1 cellular context compared by ENCODE assay signal in the genomic region with DNA sequence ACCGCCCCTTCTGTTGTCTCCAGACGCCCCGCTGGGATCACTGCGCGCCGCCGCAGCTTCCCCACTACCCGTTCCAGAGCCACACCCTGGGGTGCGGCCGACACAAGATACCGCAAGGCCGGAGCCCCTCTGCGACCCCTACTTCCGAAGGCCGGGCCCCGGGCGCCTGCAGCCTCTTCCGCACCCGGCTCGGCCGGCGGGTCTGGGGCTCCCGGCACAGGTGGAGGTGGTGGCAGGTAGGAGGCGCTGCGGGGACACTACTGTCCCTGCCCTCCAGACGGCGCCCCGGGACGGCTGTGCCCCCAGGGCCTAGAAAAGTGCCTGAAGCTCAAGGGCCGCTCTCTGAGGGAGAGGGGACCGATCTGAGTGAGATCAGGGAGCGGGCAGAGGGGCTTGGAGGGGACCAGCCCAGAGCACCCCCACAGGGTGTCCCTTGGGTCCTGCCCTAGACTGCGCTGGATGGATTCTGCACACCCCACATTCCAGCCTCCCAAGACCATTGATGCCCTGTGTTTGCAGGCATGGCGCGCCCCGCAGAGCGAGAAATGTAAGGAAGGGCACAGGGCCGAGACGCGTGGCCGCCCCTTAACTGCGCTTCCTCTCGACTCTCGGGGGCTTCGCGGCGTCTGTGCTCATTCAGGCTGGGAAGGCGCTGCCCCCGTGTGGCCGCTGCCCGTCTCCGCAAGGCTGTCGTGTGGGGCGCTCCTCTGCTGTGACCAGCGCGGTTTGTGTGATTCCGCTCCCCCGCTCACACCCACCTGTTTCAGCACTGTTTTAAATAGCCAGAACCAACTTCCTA.
TF ChIP-seq lines count a peak whose summit lies in the region.

No MANE protein-coding gene starts in this region.

TF ChIP-seq in HepG2, 621 proteins besides CTCF, POLR2A, EP300 and RAD21 (continued from another document and continues in another):
- TF ChIP-seq, protein P1, sequence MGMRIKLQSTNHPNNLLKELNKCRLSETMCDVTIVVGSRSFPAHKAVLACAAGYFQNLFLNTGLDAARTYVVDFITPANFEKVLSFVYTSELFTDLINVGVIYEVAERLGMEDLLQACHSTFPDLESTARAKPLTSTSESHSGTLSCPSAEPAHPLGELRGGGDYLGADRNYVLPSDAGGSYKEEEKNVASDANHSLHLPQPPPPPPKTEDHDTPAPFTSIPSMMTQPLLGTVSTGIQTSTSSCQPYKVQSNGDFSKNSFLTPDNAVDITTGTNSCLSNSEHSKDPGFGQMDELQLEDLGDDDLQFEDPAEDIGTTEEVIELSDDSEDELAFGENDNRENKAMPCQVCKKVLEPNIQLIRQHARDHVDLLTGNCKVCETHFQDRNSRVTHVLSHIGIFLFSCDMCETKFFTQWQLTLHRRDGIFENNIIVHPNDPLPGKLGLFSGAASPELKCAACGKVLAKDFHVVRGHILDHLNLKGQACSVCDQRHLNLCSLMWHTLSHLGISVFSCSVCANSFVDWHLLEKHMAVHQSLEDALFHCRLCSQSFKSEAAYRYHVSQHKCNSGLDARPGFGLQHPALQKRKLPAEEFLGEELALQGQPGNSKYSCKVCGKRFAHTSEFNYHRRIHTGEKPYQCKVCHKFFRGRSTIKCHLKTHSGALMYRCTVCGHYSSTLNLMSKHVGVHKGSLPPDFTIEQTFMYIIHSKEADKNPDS (CRISPR knock-in tag; IDR thresholded peaks at IDR 0.05): no peak
- TF ChIP-seq CHD4 (IDR thresholded peaks at IDR 0.05; ENCODE audit: borderline replicate concordance, low read length): peak; percentile 80; the same call in 1 of the 2 replicates
- no peak for TF ChIP-seq DR1 (CRISPR knock-in tag; IDR thresholded peaks at IDR 0.05)
- peak; percentile 80 for TF ChIP-seq AGO2 (optimal IDR thresholded peaks at IDR 0.05; ENCODE audit: low read depth, low read length)
- no peak for TF ChIP-seq RFXANK (CRISPR knock-in tag; IDR thresholded peaks at IDR 0.05)
- no peak for TF ChIP-seq HMGA1 (CRISPR knock-in tag; conservative IDR thresholded peaks at IDR 0.05)
- peak; percentile 45; the same call in 1 of the 2 replicates for TF ChIP-seq RXRB (CRISPR knock-in tag; IDR thresholded peaks at IDR 0.05; ENCODE audit: borderline replicate concordance)
- TF ChIP-seq, protein P2, sequence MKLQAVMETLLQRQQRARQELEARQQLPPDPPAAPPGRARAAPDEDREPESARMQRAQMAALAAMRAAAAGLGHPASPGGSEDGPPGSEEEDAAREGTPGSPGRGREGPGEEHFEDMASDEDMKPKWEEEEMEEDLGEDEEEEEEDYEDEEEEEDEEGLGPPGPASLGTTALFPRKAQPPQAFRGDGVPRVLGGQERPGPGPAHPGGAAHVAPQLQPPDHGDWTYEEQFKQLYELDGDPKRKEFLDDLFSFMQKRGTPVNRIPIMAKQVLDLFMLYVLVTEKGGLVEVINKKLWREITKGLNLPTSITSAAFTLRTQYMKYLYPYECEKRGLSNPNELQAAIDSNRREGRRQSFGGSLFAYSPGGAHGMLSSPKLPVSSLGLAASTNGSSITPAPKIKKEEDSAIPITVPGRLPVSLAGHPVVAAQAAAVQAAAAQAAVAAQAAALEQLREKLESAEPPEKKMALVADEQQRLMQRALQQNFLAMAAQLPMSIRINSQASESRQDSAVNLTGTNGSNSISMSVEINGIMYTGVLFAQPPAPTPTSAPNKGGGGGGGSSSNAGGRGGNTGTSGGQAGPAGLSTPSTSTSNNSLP (IDR thresholded peaks at IDR 0.05; ENCODE audit: low read depth, low read length): 0 out of 2 replicates have a peak, but pooled peaks have one; percentile 8
- TF ChIP-seq FOXO1 (CRISPR knock-in tag; IDR thresholded peaks at IDR 0.05): peak; percentile 63; the same call in 1 of the 2 replicates
- no peak for TF ChIP-seq ZFP36 (IDR thresholded peaks at IDR 0.05; ENCODE audit: borderline replicate concordance, low read depth, low read length, partially characterized antibody)
- no peak for TF ChIP-seq RBFOX2 (IDR thresholded peaks at IDR 0.05; ENCODE audit: low read depth, low read length)
- TF ChIP-seq FIP1L1 (IDR thresholded peaks at IDR 0.05; ENCODE audit: borderline replicate concordance, insufficient read depth, low read depth, low read length): no peak
- TF ChIP-seq, protein P3, sequence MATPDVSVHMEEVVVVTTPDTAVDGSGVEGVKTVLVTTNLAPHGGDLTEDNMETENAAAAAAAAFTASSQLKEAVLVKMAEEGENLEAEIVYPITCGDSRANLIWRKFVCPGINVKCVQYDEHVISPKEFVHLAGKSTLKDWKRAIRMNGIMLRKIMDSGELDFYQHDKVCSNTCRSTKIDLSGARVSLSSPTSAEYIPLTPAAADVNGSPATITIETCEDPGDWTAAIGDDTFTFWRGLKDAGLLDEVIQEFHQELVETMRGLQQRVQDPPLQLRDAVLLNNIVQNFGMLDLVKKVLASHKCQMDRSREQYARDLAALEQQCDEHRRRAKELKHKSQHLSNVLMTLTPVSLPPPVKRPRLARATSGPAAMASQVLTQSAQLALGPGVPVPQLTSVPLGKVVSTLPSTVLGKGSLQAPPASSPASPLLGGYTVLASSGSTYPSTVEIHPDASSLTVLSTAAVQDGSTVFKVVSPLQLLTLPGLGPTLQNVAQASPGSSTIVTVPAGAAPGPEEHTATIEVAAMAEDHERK (CRISPR knock-in tag; IDR thresholded peaks at IDR 0.05; ENCODE audit: low read depth): no peak
- TF ChIP-seq TP53 (CRISPR knock-in tag; conservative IDR thresholded peaks at IDR 0.05): no peak
- TF ChIP-seq TBX2 (CRISPR knock-in tag; IDR thresholded peaks at IDR 0.05; ENCODE audit: borderline replicate concordance): peak; percentile 47; the same call in 1 of the 2 replicates
- TF ChIP-seq ZNF709 (CRISPR knock-in tag; IDR thresholded peaks at IDR 0.05): no peak
- TF ChIP-seq SIN3A (IDR thresholded peaks at IDR 0.05; ENCODE audit: borderline replicate concordance, low read depth, low read length): no peak
- no peak for TF ChIP-seq ZMAT3 (CRISPR knock-in tag; conservative IDR thresholded peaks at IDR 0.05)
- TF ChIP-seq, protein P4, sequence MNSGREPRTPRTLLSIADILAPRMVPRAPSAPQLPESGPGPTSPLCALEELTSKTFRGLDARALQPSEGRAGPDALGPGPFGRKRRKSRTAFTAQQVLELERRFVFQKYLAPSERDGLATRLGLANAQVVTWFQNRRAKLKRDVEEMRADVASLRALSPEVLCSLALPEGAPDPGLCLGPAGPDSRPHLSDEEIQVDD (CRISPR knock-in tag; IDR thresholded peaks at IDR 0.05; ENCODE audit: borderline replicate concordance): no peak
- TF ChIP-seq ZNF780A (CRISPR knock-in tag; IDR thresholded peaks at IDR 0.05): no peak
- TF ChIP-seq, protein P5, sequence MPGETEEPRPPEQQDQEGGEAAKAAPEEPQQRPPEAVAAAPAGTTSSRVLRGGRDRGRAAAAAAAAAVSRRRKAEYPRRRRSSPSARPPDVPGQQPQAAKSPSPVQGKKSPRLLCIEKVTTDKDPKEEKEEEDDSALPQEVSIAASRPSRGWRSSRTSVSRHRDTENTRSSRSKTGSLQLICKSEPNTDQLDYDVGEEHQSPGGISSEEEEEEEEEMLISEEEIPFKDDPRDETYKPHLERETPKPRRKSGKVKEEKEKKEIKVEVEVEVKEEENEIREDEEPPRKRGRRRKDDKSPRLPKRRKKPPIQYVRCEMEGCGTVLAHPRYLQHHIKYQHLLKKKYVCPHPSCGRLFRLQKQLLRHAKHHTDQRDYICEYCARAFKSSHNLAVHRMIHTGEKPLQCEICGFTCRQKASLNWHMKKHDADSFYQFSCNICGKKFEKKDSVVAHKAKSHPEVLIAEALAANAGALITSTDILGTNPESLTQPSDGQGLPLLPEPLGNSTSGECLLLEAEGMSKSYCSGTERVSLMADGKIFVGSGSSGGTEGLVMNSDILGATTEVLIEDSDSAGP (CRISPR knock-in tag; IDR thresholded peaks at IDR 0.05; ENCODE audit: borderline replicate concordance): peak; percentile 94
- TF ChIP-seq, protein P6, sequence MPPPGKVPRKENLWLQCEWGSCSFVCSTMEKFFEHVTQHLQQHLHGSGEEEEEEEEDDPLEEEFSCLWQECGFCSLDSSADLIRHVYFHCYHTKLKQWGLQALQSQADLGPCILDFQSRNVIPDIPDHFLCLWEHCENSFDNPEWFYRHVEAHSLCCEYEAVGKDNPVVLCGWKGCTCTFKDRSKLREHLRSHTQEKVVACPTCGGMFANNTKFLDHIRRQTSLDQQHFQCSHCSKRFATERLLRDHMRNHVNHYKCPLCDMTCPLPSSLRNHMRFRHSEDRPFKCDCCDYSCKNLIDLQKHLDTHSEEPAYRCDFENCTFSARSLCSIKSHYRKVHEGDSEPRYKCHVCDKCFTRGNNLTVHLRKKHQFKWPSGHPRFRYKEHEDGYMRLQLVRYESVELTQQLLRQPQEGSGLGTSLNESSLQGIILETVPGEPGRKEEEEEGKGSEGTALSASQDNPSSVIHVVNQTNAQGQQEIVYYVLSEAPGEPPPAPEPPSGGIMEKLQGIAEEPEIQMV (CRISPR knock-in tag; IDR thresholded peaks at IDR 0.05; ENCODE audit: low read depth): peak; percentile 90
- TF ChIP-seq, protein P7, sequence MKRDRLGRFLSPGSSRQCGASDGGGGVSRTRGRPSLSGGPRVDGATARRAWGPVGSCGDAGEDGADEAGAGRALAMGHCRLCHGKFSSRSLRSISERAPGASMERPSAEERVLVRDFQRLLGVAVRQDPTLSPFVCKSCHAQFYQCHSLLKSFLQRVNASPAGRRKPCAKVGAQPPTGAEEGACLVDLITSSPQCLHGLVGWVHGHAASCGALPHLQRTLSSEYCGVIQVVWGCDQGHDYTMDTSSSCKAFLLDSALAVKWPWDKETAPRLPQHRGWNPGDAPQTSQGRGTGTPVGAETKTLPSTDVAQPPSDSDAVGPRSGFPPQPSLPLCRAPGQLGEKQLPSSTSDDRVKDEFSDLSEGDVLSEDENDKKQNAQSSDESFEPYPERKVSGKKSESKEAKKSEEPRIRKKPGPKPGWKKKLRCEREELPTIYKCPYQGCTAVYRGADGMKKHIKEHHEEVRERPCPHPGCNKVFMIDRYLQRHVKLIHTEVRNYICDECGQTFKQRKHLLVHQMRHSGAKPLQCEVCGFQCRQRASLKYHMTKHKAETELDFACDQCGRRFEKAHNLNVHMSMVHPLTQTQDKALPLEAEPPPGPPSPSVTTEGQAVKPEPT (CRISPR knock-in tag; IDR thresholded peaks at IDR 0.05; ENCODE audit: low read depth): no peak
- TF ChIP-seq SIN3B (IDR thresholded peaks at IDR 0.05; ENCODE audit: low read length): no peak
- 0 out of 2 replicates have a peak, but pooled peaks have one; percentile 57 for TF ChIP-seq SSRP1 (CRISPR knock-in tag; IDR thresholded peaks at IDR 0.05)
- TF ChIP-seq STAT5B (CRISPR knock-in tag; IDR thresholded peaks at IDR 0.05): no peak
- TF ChIP-seq ATF1 (CRISPR knock-in tag; IDR thresholded peaks at IDR 0.05): no peak
- TF ChIP-seq, protein P8, sequence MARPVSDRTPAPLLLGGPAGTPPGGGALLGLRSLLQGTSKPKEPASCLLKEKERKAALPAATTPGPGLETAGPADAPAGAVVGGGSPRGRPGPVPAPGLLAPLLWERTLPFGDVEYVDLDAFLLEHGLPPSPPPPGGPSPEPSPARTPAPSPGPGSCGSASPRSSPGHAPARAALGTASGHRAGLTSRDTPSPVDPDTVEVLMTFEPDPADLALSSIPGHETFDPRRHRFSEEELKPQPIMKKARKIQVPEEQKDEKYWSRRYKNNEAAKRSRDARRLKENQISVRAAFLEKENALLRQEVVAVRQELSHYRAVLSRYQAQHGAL (CRISPR knock-in tag; IDR thresholded peaks at IDR 0.05; ENCODE audit: not compliant biosample characterization): no peak
- TF ChIP-seq STAG1 (CRISPR knock-in tag; IDR thresholded peaks at IDR 0.05): peak; percentile 100
- no peak for TF ChIP-seq ZNF564 (CRISPR knock-in tag; IDR thresholded peaks at IDR 0.05)
- TF ChIP-seq ZNF737 (CRISPR knock-in tag; IDR thresholded peaks at IDR 0.05; ENCODE audit: borderline replicate concordance): no peak
- TF ChIP-seq, protein P9, sequence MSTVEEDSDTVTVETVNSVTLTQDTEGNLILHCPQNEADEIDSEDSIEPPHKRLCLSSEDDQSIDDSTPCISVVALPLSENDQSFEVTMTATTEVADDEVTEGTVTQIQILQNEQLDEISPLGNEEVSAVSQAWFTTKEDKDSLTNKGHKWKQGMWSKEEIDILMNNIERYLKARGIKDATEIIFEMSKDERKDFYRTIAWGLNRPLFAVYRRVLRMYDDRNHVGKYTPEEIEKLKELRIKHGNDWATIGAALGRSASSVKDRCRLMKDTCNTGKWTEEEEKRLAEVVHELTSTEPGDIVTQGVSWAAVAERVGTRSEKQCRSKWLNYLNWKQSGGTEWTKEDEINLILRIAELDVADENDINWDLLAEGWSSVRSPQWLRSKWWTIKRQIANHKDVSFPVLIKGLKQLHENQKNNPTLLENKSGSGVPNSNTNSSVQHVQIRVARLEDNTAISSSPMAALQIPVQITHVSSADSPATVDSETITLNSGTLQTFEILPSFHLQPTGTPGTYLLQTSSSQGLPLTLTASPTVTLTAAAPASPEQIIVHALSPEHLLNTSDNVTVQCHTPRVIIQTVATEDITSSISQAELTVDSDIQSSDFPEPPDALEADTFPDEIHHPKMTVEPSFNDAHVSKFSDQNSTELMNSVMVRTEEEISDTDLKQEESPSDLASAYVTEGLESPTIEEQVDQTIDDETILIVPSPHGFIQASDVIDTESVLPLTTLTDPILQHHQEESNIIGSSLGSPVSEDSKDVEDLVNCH (CRISPR knock-in tag; IDR thresholded peaks at IDR 0.05): 0 out of 2 replicates have a peak, but pooled peaks have one; percentile 77
- TF ChIP-seq, protein P10, sequence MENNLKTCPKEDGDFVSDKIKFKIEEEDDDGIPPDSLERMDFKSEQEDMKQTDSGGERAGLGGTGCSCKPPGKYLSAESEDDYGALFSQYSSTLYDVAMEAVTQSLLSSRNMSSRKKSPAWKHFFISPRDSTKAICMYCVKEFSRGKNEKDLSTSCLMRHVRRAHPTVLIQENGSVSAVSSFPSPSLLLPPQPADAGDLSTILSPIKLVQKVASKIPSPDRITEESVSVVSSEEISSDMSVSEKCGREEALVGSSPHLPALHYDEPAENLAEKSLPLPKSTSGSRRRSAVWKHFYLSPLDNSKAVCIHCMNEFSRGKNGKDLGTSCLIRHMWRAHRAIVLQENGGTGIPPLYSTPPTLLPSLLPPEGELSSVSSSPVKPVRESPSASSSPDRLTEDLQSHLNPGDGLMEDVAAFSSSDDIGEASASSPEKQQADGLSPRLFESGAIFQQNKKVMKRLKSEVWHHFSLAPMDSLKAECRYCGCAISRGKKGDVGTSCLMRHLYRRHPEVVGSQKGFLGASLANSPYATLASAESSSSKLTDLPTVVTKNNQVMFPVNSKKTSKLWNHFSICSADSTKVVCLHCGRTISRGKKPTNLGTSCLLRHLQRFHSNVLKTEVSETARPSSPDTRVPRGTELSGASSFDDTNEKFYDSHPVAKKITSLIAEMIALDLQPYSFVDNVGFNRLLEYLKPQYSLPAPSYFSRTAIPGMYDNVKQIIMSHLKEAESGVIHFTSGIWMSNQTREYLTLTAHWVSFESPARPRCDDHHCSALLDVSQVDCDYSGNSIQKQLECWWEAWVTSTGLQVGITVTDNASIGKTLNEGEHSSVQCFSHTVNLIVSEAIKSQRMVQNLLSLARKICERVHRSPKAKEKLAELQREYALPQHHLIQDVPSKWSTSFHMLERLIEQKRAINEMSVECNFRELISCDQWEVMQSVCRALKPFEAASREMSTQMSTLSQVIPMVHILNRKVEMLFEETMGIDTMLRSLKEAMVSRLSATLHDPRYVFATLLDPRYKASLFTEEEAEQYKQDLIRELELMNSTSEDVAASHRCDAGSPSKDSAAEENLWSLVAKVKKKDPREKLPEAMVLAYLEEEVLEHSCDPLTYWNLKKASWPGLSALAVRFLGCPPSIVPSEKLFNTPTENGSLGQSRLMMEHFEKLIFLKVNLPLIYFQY (CRISPR knock-in tag; IDR thresholded peaks at IDR 0.05; ENCODE audit: borderline replicate concordance): no peak
- TF ChIP-seq, protein P11, sequence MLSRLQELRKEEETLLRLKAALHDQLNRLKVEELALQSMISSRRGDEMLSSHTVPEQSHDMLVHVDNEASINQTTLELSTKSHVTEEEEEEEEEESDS (CRISPR knock-in tag; IDR thresholded peaks at IDR 0.05; ENCODE audit: borderline replicate concordance): no peak
- TF ChIP-seq MYNN (CRISPR knock-in tag; IDR thresholded peaks at IDR 0.05; ENCODE audit: low read depth): peak; percentile 89; the same call in 1 of the 2 replicates
